In genomic region chr5:96745844-96746531, GRCh38 we compare ENCODE assay signal across 1 cellular context.
TF ChIP-seq lines count a peak whose summit lies in the region.

No MANE protein-coding gene starts in this region.

TF ChIP-seq in HEK293, 187 proteins besides CTCF, POLR2A, EP300 and RAD21 (continued from another document and continues in another):
- TF ChIP-seq, protein P1, sequence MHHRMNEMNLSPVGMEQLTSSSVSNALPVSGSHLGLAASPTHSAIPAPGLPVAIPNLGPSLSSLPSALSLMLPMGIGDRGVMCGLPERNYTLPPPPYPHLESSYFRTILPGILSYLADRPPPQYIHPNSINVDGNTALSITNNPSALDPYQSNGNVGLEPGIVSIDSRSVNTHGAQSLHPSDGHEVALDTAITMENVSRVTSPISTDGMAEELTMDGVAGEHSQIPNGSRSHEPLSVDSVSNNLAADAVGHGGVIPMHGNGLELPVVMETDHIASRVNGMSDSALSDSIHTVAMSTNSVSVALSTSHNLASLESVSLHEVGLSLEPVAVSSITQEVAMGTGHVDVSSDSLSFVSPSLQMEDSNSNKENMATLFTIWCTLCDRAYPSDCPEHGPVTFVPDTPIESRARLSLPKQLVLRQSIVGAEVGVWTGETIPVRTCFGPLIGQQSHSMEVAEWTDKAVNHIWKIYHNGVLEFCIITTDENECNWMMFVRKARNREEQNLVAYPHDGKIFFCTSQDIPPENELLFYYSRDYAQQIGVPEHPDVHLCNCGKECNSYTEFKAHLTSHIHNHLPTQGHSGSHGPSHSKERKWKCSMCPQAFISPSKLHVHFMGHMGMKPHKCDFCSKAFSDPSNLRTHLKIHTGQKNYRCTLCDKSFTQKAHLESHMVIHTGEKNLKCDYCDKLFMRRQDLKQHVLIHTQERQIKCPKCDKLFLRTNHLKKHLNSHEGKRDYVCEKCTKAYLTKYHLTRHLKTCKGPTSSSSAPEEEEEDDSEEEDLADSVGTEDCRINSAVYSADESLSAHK (tag by site-specific recombination; IDR thresholded peaks at IDR 0.05) = peak; percentile 96
- no peak for TF ChIP-seq ZNF830 (tag by site-specific recombination; IDR thresholded peaks at IDR 0.05; ENCODE audit: low read depth)
- 0 out of 2 replicates have a peak, but pooled peaks have one; percentile 48 for TF ChIP-seq ZNF776 (tag by site-specific recombination; IDR thresholded peaks at IDR 0.05; ENCODE audit: borderline replicate concordance)
- no peak for TF ChIP-seq ZNF169 (tag by site-specific recombination; IDR thresholded peaks at IDR 0.05)
- TF ChIP-seq MZF1 (tag by site-specific recombination; IDR thresholded peaks at IDR 0.05; ENCODE audit: borderline replicate concordance) = 0 out of 2 replicates have a peak, but pooled peaks have one; percentile 57
- TF ChIP-seq IKZF3 (tag by site-specific recombination; IDR thresholded peaks at IDR 0.05) = peak; percentile 93
- TF ChIP-seq BCL11B (tag by site-specific recombination; IDR thresholded peaks at IDR 0.05; ENCODE audit: low read depth) = peak; percentile 97
- peak; percentile 67 for TF ChIP-seq SCRT2 (tag by site-specific recombination; IDR thresholded peaks at IDR 0.05)
- no peak for TF ChIP-seq ZNF302 (tag by site-specific recombination; IDR thresholded peaks at IDR 0.05; ENCODE audit: low read depth)
- TF ChIP-seq TRIM28 (IDR thresholded peaks at IDR 0.05; ENCODE audit: borderline replicate concordance, low read length) = peak; percentile 87
- peak; percentile 92 for TF ChIP-seq ZNF24 (tag by site-specific recombination; IDR thresholded peaks at IDR 0.05)
- peak; percentile 94; the same call in 1 of the 2 replicates for TF ChIP-seq ZNF580 (tag by site-specific recombination; IDR thresholded peaks at IDR 0.05)
- TF ChIP-seq ZNF488 (tag by site-specific recombination; IDR thresholded peaks at IDR 0.05) = no peak
- peak; percentile 70; the same call in 1 of the 2 replicates for TF ChIP-seq MYNN (tag by site-specific recombination; IDR thresholded peaks at IDR 0.05; ENCODE audit: borderline replicate concordance)
- TF ChIP-seq, protein P2, sequence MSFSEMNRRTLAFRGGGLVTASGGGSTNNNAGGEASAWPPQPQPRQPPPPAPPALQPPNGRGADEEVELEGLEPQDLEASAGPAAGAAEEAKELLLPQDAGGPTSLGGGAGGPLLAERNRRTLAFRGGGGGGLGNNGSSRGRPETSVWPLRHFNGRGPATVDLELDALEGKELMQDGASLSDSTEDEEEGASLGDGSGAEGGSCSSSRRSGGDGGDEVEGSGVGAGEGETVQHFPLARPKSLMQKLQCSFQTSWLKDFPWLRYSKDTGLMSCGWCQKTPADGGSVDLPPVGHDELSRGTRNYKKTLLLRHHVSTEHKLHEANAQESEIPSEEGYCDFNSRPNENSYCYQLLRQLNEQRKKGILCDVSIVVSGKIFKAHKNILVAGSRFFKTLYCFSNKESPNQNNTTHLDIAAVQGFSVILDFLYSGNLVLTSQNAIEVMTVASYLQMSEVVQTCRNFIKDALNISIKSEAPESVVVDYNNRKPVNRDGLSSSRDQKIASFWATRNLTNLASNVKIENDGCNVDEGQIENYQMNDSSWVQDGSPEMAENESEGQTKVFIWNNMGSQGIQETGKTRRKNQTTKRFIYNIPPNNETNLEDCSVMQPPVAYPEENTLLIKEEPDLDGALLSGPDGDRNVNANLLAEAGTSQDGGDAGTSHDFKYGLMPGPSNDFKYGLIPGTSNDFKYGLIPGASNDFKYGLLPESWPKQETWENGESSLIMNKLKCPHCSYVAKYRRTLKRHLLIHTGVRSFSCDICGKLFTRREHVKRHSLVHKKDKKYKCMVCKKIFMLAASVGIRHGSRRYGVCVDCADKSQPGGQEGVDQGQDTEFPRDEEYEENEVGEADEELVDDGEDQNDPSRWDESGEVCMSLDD (tag by site-specific recombination; IDR thresholded peaks at IDR 0.05) = no peak
- no peak for TF ChIP-seq ZNF513 (tag by site-specific recombination; IDR thresholded peaks at IDR 0.05)
- peak; percentile 69; the same call in 1 of the 2 replicates for TF ChIP-seq ZNF610 (tag by site-specific recombination; IDR thresholded peaks at IDR 0.05; ENCODE audit: borderline replicate concordance)
- TF ChIP-seq, protein P3, sequence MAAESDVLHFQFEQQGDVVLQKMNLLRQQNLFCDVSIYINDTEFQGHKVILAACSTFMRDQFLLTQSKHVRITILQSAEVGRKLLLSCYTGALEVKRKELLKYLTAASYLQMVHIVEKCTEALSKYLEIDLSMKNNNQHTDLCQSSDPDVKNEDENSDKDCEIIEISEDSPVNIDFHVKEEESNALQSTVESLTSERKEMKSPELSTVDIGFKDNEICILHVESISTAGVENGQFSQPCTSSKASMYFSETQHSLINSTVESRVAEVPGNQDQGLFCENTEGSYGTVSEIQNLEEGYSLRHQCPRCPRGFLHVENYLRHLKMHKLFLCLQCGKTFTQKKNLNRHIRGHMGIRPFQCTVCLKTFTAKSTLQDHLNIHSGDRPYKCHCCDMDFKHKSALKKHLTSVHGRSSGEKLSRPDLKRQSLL (tag by site-specific recombination; IDR thresholded peaks at IDR 0.05) = peak; percentile 83
- TF ChIP-seq ZNF121 (tag by site-specific recombination; IDR thresholded peaks at IDR 0.05) = peak; percentile 94
- no peak for TF ChIP-seq ZNF274 (IDR thresholded peaks at IDR 0.05; ENCODE audit: low read length)
- TF ChIP-seq ZNF274 (tag by site-specific recombination; IDR thresholded peaks at IDR 0.05; ENCODE audit: borderline replicate concordance) = no peak
- peak; percentile 83; the same call in 1 of the 2 replicates for TF ChIP-seq ZBTB7A (tag by site-specific recombination; IDR thresholded peaks at IDR 0.05; ENCODE audit: low read depth)
- no peak for TF ChIP-seq ZNF112 (tag by site-specific recombination; IDR thresholded peaks at IDR 0.05)
- 0 out of 2 replicates have a peak, but pooled peaks have one; percentile 44 for TF ChIP-seq ZFP69B (tag by site-specific recombination; IDR thresholded peaks at IDR 0.05)
- no peak for TF ChIP-seq ZNF114 (tag by site-specific recombination; IDR thresholded peaks at IDR 0.05)
- TF ChIP-seq, protein P4, sequence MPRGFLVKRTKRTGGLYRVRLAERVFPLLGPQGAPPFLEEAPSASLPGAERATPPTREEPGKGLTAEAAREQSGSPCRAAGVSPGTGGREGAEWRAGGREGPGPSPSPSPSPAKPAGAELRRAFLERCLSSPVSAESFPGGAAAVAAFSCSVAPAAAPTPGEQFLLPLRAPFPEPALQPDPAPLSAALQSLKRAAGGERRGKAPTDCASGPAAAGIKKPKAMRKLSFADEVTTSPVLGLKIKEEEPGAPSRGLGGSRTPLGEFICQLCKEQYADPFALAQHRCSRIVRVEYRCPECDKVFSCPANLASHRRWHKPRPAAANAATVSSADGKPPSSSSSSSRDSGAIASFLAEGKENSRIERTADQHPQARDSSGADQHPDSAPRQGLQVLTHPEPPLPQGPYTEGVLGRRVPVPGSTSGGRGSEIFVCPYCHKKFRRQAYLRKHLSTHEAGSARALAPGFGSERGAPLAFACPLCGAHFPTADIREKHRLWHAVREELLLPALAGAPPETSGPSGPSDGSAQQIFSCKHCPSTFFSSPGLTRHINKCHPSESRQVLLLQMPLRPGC (tag by site-specific recombination; IDR thresholded peaks at IDR 0.05) = peak; percentile 96
- TF ChIP-seq OSR2 (tag by site-specific recombination; IDR thresholded peaks at IDR 0.05) = peak; percentile 100
- TF ChIP-seq, protein P5, sequence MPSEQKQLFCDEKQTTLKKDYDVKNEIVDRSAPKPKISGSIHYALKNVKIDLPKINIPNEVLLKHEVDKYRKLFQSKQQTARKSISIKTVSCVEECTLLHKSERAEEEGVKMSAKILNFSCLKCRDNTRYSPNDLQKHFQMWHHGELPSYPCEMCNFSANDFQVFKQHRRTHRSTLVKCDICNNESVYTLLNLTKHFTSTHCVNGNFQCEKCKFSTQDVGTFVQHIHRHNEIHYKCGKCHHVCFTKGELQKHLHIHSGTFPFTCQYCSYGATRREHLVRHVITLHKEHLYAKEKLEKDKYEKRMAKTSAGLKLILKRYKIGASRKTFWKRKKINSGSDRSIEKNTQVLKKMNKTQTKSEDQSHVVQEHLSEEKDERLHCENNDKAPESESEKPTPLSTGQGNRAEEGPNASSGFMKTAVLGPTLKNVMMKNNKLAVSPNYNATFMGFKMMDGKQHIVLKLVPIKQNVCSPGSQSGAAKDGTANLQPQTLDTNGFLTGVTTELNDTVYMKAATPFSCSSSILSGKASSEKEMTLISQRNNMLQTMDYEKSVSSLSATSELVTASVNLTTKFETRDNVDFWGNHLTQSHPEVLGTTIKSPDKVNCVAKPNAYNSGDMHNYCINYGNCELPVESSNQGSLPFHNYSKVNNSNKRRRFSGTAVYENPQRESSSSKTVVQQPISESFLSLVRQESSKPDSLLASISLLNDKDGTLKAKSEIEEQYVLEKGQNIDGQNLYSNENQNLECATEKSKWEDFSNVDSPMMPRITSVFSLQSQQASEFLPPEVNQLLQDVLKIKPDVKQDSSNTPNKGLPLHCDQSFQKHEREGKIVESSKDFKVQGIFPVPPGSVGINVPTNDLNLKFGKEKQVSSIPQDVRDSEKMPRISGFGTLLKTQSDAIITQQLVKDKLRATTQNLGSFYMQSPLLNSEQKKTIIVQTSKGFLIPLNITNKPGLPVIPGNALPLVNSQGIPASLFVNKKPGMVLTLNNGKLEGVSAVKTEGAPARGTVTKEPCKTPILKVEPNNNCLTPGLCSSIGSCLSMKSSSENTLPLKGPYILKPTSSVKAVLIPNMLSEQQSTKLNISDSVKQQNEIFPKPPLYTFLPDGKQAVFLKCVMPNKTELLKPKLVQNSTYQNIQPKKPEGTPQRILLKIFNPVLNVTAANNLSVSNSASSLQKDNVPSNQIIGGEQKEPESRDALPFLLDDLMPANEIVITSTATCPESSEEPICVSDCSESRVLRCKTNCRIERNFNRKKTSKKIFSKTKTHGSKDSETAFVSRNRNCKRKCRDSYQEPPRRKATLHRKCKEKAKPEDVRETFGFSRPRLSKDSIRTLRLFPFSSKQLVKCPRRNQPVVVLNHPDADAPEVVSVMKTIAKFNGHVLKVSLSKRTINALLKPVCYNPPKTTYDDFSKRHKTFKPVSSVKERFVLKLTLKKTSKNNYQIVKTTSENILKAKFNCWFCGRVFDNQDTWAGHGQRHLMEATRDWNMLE (tag by site-specific recombination; conservative IDR thresholded peaks at IDR 0.05; ENCODE audit: low read depth) = 0 out of 2 replicates have a peak, but pooled peaks have one; percentile 32
- 0 out of 2 replicates have a peak, but pooled peaks have one; percentile 9 for TF ChIP-seq ZBTB1 (tag by site-specific recombination; IDR thresholded peaks at IDR 0.05)
- no peak for TF ChIP-seq ZNF292 (tag by site-specific recombination; IDR thresholded peaks at IDR 0.05; ENCODE audit: borderline replicate concordance, low read depth)
- TF ChIP-seq EGR2 (tag by site-specific recombination; IDR thresholded peaks at IDR 0.05; ENCODE audit: low read depth) = no peak
- TF ChIP-seq REPIN1 (tag by site-specific recombination; IDR thresholded peaks at IDR 0.05; ENCODE audit: low read depth) = 0 out of 2 replicates have a peak, but pooled peaks have one; percentile 79
- TF ChIP-seq PRDM6 (tag by site-specific recombination; IDR thresholded peaks at IDR 0.05) = peak; percentile 96
- TF ChIP-seq ZNF221 (tag by site-specific recombination; IDR thresholded peaks at IDR 0.05; ENCODE audit: borderline replicate concordance) = no peak
- TF ChIP-seq ZFP37 (tag by site-specific recombination; IDR thresholded peaks at IDR 0.05) = no peak; the same call in 1 of the 2 replicates
- no peak for TF ChIP-seq ZNF677 (tag by site-specific recombination; IDR thresholded peaks at IDR 0.05)
- TF ChIP-seq ZBTB8A (tag by site-specific recombination; IDR thresholded peaks at IDR 0.05) = peak; percentile 81
- TF ChIP-seq HOXC10 (CRISPR knock-in tag; IDR thresholded peaks at IDR 0.05) = no peak
- TF ChIP-seq, protein P6, sequence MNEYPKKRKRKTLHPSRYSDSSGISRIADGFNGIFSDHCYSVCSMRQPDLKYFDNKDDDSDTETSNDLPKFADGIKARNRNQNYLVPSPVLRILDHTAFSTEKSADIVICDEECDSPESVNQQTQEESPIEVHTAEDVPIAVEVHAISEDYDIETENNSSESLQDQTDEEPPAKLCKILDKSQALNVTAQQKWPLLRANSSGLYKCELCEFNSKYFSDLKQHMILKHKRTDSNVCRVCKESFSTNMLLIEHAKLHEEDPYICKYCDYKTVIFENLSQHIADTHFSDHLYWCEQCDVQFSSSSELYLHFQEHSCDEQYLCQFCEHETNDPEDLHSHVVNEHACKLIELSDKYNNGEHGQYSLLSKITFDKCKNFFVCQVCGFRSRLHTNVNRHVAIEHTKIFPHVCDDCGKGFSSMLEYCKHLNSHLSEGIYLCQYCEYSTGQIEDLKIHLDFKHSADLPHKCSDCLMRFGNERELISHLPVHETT (tag by site-specific recombination; IDR thresholded peaks at IDR 0.05) = peak; percentile 90
- peak; percentile 27; the same call in 1 of the 2 replicates for TF ChIP-seq ZNF660 (tag by site-specific recombination; IDR thresholded peaks at IDR 0.05)
- 0 out of 2 replicates have a peak, but pooled peaks have one; percentile 29 for TF ChIP-seq SP2 (tag by site-specific recombination; IDR thresholded peaks at IDR 0.05)
